Comparison of ENCODE assay signal across 1 cellular context in the genomic region with DNA sequence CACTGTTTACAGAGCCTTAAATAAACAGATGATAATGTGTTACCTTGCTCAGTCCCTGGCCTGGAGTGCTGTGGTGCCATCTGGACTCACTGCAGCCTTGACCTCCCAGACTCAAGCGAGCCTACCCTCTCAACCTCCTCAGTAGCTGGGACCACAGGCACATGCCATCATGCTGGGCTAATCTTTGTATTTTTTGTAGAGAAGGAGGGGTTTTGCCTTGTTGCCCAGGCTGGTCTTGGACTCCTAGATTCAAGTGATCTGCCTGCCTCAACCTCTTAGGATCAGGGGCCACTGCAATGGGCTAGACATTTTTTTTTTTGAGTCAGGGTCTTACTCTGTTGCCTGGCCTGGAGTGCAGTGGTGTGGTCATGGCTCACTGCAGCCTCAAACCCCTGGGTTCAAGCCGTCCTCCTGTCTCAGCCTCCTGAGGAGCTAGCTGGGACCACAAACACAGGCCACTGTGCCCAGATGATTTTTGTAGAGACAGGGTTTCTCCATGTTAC.
TF ChIP-seq lines count a peak whose summit lies in the region.

No MANE protein-coding gene starts in this region.

TF ChIP-seq in A549, 52 proteins besides CTCF, POLR2A, EP300 and RAD21:
- TF ChIP-seq ZNF302 (CRISPR knock-in tag; IDR thresholded peaks at IDR 0.05) = no peak
- no peak for TF ChIP-seq ZC3H11A (IDR thresholded peaks at IDR 0.05)
- TF ChIP-seq HEYL (CRISPR knock-in tag; IDR thresholded peaks at IDR 0.05) = no peak
- TF ChIP-seq HOXA7 (CRISPR knock-in tag; IDR thresholded peaks at IDR 0.05) = no peak
- no peak for TF ChIP-seq POLR2AphosphoS2 (conservative IDR thresholded peaks at IDR 0.05; ENCODE audit: low read length)
- TF ChIP-seq JUN (IDR thresholded peaks at IDR 0.05) = no peak
- TF ChIP-seq ESRRA (IDR thresholded peaks at IDR 0.05; ENCODE audit: borderline replicate concordance, low read length) = no peak
- no peak for TF ChIP-seq HOXB13 (CRISPR knock-in tag; IDR thresholded peaks at IDR 0.05; ENCODE audit: low read depth)
- TF ChIP-seq, protein P1, sequence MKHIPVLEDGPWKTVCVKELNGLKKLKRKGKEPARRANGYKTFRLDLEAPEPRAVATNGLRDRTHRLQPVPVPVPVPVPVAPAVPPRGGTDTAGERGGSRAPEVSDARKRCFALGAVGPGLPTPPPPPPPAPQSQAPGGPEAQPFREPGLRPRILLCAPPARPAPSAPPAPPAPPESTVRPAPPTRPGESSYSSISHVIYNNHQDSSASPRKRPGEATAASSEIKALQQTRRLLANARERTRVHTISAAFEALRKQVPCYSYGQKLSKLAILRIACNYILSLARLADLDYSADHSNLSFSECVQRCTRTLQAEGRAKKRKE (CRISPR knock-in tag; IDR thresholded peaks at IDR 0.05; ENCODE audit: low read depth) = no peak
- TF ChIP-seq SREBF2 (IDR thresholded peaks at IDR 0.05) = no peak
- TF ChIP-seq MYC (IDR thresholded peaks at IDR 0.05; ENCODE audit: borderline replicate concordance, low read length) = no peak
